ENCODE assay signal across 27 cellular contexts in genomic region chr19:21087871-21088270, GRCh38. TPM values are rescaled to one million over a fixed set of nuclear protein-coding genes. Genes with fewer than 3 reads are reported as not detected.
DNase-seq lines count a peak whose midpoint lies in the region; ATAC-seq, FAIRE-seq and TF ChIP-seq lines count a peak whose summit lies in the region.
"Had no signal": no experiment of that assay in that cellular context is flagged by ENCODE, and none has a peak within 500 bp of the region (broad histone marks: within the 10 kb centered on the region; RNA-seq: fewer than 3 reads in every experiment).

No MANE protein-coding gene starts in this region.

- H3K27me3 ChIP-seq in heart left ventricle, result no peaks in the 10 kb centered on the region
- no peaks in the 10 kb centered on the region for H3K27me3 ChIP-seq in left ventricle myocardium inferior (ENCODE audit: low read depth)
- no peaks in the 10 kb centered on the region for H3K27me3 ChIP-seq in keratinocyte (ENCODE audit: control insufficient read depth, extremely low read depth, insufficient read depth, low read length)
- H3K27me3 ChIP-seq: BE2C; BLaER1 treated with 17β-estradiol and CSF1 and Interleukin-3, amounts not matched to agents 10 nM and 100 nM had no signal

- H3K36me3 ChIP-seq in heart left ventricle (peaks cover 0 to 16% (median 0%) of the 10 kb centered on the region in 9 donors), left ventricle myocardium inferior (no peaks in the 10 kb centered on the region), keratinocyte (ENCODE audit: control insufficient read depth in 2 of 2, extremely low read depth in 1 of 2, insufficient read depth in 2 of 2, low read length in 2 of 2) (peaks cover 0 to 3% of the 10 kb centered on the region in 2 experiments)

- FAIRE-seq in A204.1 (lab: Jason Lieb, UNC) (peak; percentile 30), keratinocyte (lab: Jason Lieb, UNC) (peak; percentile 75)
- FAIRE-seq: A549, D721Med, GM12891, GM18507, H1 had no signal

- no peak overlapping the region for H3K4me2 ChIP-seq in keratinocyte (ENCODE audit: control insufficient read depth, extremely low read depth, insufficient read depth, low read depth, low read length)
- H3K4me2 ChIP-seq: A549; BLaER1 treated with 17β-estradiol and CSF1 and Interleukin-3, amounts not matched to agents 10 nM and 100 nM had no signal

- ATAC-seq in heart left ventricle (peak in 3 of 4 donors; percentile 92 to 94 (median 92)), HG03039 (IDR thresholded peaks at IDR 0.05; ENCODE audit: unreplicated experiment) (no peak), GM18868 (IDR thresholded peaks at IDR 0.05; ENCODE audit: unreplicated experiment) (no peak)
- ATAC-seq: A549 had no signal

- peaks cover 0 to 15% (median 0%) of the 10 kb centered on the region in 12 donors for H3K4me1 ChIP-seq in heart left ventricle
- peaks cover 8% of the 10 kb centered on the region for H3K4me1 ChIP-seq in left ventricle myocardium inferior
- peaks cover 7% of the 10 kb centered on the region for H3K4me1 ChIP-seq in keratinocyte (ENCODE audit: control insufficient read depth, extremely low read depth, insufficient read depth, low read length)
- H3K4me1 ChIP-seq: A549, BE2C had no signal

- intact Hi-C loops in heart left ventricle (cut with DNase I) (loop anchor here in 1 of 10 donors (10.0 kb wide), 1 partner anchor 47 kb away; no protein-coding TSS in a partner anchor), left ventricle myocardium inferior (cut with micrococcal nuclease) (no loop called here)

- no peaks in the 10 kb centered on the region for H3K9me3 ChIP-seq in heart left ventricle
- no peaks in the 10 kb centered on the region for H3K9me3 ChIP-seq in left ventricle myocardium inferior (replicated peaks)
- H3K9me3 ChIP-seq in keratinocyte (ENCODE audit: control insufficient read depth, low read depth, low read length), result no peaks in the 10 kb centered on the region
- H3K9me3 ChIP-seq: A549; BE2C; BLaER1 treated with 17β-estradiol and CSF1 and Interleukin-3, amounts not matched to agents 10 nM and 100 nM had no signal

- H3K79me2 ChIP-seq in keratinocyte (ENCODE audit: control insufficient read depth, insufficient read depth, low read length), result peaks cover 4% of the 10 kb centered on the region

- no peak overlapping the region for H3K9ac ChIP-seq in keratinocyte (ENCODE audit: control insufficient read depth, extremely low read depth, insufficient read depth, low read length)
- H3K9ac ChIP-seq: BLaER1 treated with 17β-estradiol and CSF1 and Interleukin-3, amounts not matched to agents 10 nM and 100 nM; GM23248 had no signal

- WGBS in heart left ventricle, 4 donors, result 53 to 75% (median 65%) methylated on average over 3 of the region's 3 CpGs

- no peak overlapping the region for H2AFZ ChIP-seq in keratinocyte (ENCODE audit: control insufficient read depth, low read length)
- H2AFZ ChIP-seq: GM23248 had no signal

- dilution Hi-C loops in keratinocyte (cut with MboI; ENCODE audit: extremely low pct_ligation_motif_present, low sequenced_read_pairs), result no loop called here

- no peak for TF ChIP-seq POLR2A in heart left ventricle (IDR thresholded peaks at IDR 0.05)

- TF ChIP-seq CTCF in heart left ventricle (IDR thresholded peaks at IDR 0.05), result no peak
- TF ChIP-seq CTCF in left ventricle myocardium inferior (IDR thresholded peaks at IDR 0.05; ENCODE audit: borderline replicate concordance), result no peak
- TF ChIP-seq CTCF in keratinocyte (optimal IDR thresholded peaks at IDR 0.05 in 1 of 3, IDR thresholded peaks at IDR 0.05 in 1 of 3, conservative IDR thresholded peaks at IDR 0.05 in 1 of 3; ENCODE audit: extremely low read depth in 1 of 3, insufficient read depth in 2 of 3, low read length in 3 of 3), result no peak

- no peaks in the 10 kb centered on the region for H3K9me1 ChIP-seq in keratinocyte (ENCODE audit: control insufficient read depth, extremely low read depth, insufficient read depth, low read length)

- H3K4me3 ChIP-seq in heart left ventricle, result no peak overlapping the region
- no peak overlapping the region for H3K4me3 ChIP-seq in left ventricle myocardium inferior
- H3K4me3 ChIP-seq in keratinocyte (ENCODE audit: control insufficient read depth in 2 of 3, extremely low read depth in 1 of 3, insufficient read depth in 2 of 3, low read depth in 1 of 3, low read length in 3 of 3), result no peak overlapping the region
- H3K4me3 ChIP-seq: A549; BLaER1 treated with 17β-estradiol and CSF1 and Interleukin-3, amounts not matched to agents 10 nM and 100 nM; GM23248 had no signal

- peak overlapping the region in 1 of 12 donors; percentile 26 for H3K27ac ChIP-seq in heart left ventricle
- no peak overlapping the region for H3K27ac ChIP-seq in left ventricle myocardium inferior (replicated peaks)
- H3K27ac ChIP-seq in keratinocyte (ENCODE audit: control insufficient read depth, insufficient read depth, low read length), result no peak overlapping the region
- H3K27ac ChIP-seq: 22Rv1; A549; BLaER1 treated with 17β-estradiol and CSF1 and Interleukin-3, amounts not matched to agents 10 nM and 100 nM; GM23248 had no signal

- DNase-seq in NCI-H82 (lab: John Stamatoyannopoulos, UW) (peak; percentile 7), NCI-H82 treated with DMSO at 0.1 percent for 48 hours (lab: John Stamatoyannopoulos, UW; ENCODE audit: unreplicated experiment) (no peak), heart left ventricle (no peak), left ventricle myocardium inferior (no peak), keratinocyte (ENCODE audit: low read depth, low spot score) (no peak)
- DNase-seq: ACHN; AML-193; BE2C; CD4-positive, alpha-beta T cell; CD8-positive, alpha-beta memory T cell; DMS 273 treated with DMSO at 0.1 percent for 48 hours; DMS79; EL; GDM1; GM23248; H7; HCEC 1CT had no signal

- H4K20me1 ChIP-seq in keratinocyte (ENCODE audit: control insufficient read depth, extremely low read depth, insufficient read depth, low read length), result no peaks in the 10 kb centered on the region
- H4K20me1 ChIP-seq: BLaER1 treated with 17β-estradiol and CSF1 and Interleukin-3, amounts not matched to agents 10 nM and 100 nM had no signal

RNA-seq across cellular contexts. Expression of gene ZNF714, which starts 5.9 kb away (rescaled TPM):
- 1 to 10 TPM; 2.0 to 5.6 (median 3.3) TPM for total RNA-seq in heart left ventricle
- polyA plus RNA-seq in heart left ventricle, result 1 to 10 TPM; 1.1 to 1.3 TPM
- 1.7 TPM for total RNA-seq in left ventricle myocardium inferior
- polyA plus RNA-seq in keratinocyte, result 4.9 to 8.8 TPM (median 5.3 TPM) in 3 replicates
- 4.2 TPM for polyA plus RNA-seq in keratinocyte (2011; ENCODE audit: low read depth)
- polyA plus RNA-seq in keratinocyte (2011; cell fraction: cytosol; rRNA removed), result 2.3 and 4.0 TPM in 2 replicates
- polyA plus RNA-seq in keratinocyte (2011; cell fraction: nucleus; rRNA removed), result 13.4 and 15.3 TPM in 2 replicates
- 3.1 and 4.6 TPM in 2 replicates for polyA plus RNA-seq in keratinocyte (2012; ENCODE audit: low replicate concordance)
- 2.5 to 10.7 TPM (median 5.3 TPM) in 3 replicates for polyA minus RNA-seq in keratinocyte
- polyA minus RNA-seq in keratinocyte (2011; cell fraction: cytosol; rRNA and poly(A)+ RNA removed), result 11.7 TPM
- polyA minus RNA-seq in keratinocyte (2011; cell fraction: nucleus; rRNA and poly(A)+ RNA removed), result 9.2 and 18.0 TPM in 2 replicates

RNA-seq across cellular contexts. Expression of gene ZNF431, which starts 54.0 kb away (rescaled TPM):
- total RNA-seq in heart left ventricle (10 to 100 TPM in 6 of 9 donors, 1 to 10 TPM in 3; 4.6 to 20.0 (median 11.0) TPM), left ventricle myocardium inferior (12.4 TPM)
- polyA plus RNA-seq in heart left ventricle (10 to 100 TPM in 1 of 2 donors, 1 to 10 TPM in 1; 6.1 to 11.1 TPM), keratinocyte (7.9 to 16.6 TPM (median 15.7 TPM) in 3 replicates)
- 13.1 TPM for polyA plus RNA-seq in keratinocyte (2011; ENCODE audit: low read depth)
- 3.1 and 8.0 TPM in 2 replicates for polyA plus RNA-seq in keratinocyte (2011; cell fraction: cytosol; rRNA removed)
- polyA plus RNA-seq in keratinocyte (2011; cell fraction: nucleus; rRNA removed), result 31.2 and 36.9 TPM in 2 replicates
- polyA plus RNA-seq in keratinocyte (2012; ENCODE audit: low replicate concordance), result 7.6 and 28.3 TPM in 2 replicates
- 16.3 to 19.5 TPM (median 18.2 TPM) in 3 replicates for polyA minus RNA-seq in keratinocyte
- polyA minus RNA-seq in keratinocyte (2011; cell fraction: cytosol; rRNA and poly(A)+ RNA removed), result 6.7 TPM
- 33.0 and 48.2 TPM in 2 replicates for polyA minus RNA-seq in keratinocyte (2011; cell fraction: nucleus; rRNA and poly(A)+ RNA removed)

Comparison
In these comparisons a context has a peak if more than half of its experiments do, and no peak if none do; other contexts are left out.
1. ATAC-seq: peak in heart left ventricle (3 of 4); none in HG03039 (single experiment) and GM18868 (single experiment).